In the genomic region with DNA sequence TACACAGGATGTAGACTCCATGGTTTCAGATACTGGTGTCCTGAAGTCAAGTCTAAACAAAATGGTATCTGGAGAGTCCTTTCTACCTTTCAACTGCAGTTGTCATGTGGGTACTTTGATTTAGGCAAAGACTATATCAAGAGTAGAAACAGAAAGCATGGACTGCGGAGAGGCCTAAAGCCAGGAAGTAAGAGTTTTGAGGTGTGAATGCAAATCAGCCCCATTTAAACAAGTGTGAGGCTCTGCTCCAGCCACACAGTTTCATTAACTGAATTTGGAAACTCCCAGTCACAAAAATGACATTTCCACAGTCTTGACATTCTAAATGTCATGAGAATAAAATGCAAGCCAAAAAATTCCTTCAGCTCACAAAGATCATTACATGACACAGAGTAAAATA, we compare ENCODE assay signal across 13 cellular contexts.
A peak's percentile ranks its signal among the peaks of the same experiment; 100 is the strongest.
DNase-seq lines count a peak whose midpoint lies in the region; ATAC-seq and TF ChIP-seq lines count a peak whose summit lies in the region.
"Had no signal": no experiment of that assay in that cellular context is flagged by ENCODE, and none has a peak within 500 bp of the region (broad histone marks: within the 10 kb centered on the region; RNA-seq: fewer than 3 reads in every experiment).

No MANE protein-coding gene starts in this region.

- peak overlapping the region; percentile 40; the same call in 1 of the 2 replicates for H3K4me2 ChIP-seq in MM.1S (ENCODE audit: low read depth, low read length)
- H3K4me2 ChIP-seq: BLaER1 had no signal

- H3K27ac ChIP-seq in MM.1S (ENCODE audit: low read length) = peak overlapping the region; percentile 28; the same call in 1 of the 2 replicates
- no peak overlapping the region for H3K27ac ChIP-seq in spleen
- H3K27ac ChIP-seq in brain microvascular endothelial cell = no peak overlapping the region
- H3K27ac ChIP-seq: BLaER1, colonic mucosa, upper lobe of right lung had no signal

- H3K9me2 ChIP-seq in MM.1S (replicated peaks; ENCODE audit: insufficient read depth, low read length) = no peaks in the 10 kb centered on the region

- no peak overlapping the region for H3K9ac ChIP-seq in MM.1S (ENCODE audit: low read length)
- H3K9ac ChIP-seq: BLaER1 had no signal

- H3K4me3 ChIP-seq in MM.1S (ENCODE audit: low read length) = no peak overlapping the region
- no peak overlapping the region for H3K4me3 ChIP-seq in spleen
- no peak overlapping the region for H3K4me3 ChIP-seq in brain microvascular endothelial cell (ENCODE audit: low read depth, low read length)
- H3K4me3 ChIP-seq: BLaER1, colonic mucosa, upper lobe of right lung had no signal

- WGBS in spleen, 5 donors = 53 to 75% (median 57%) methylated on average over 1 of the region's 1 CpG

- no peaks in the 10 kb centered on the region for H3K79me2 ChIP-seq in MM.1S (ENCODE audit: low read length)

- H4K20me1 ChIP-seq in MM.1S (ENCODE audit: insufficient read depth, low read length) = no peaks in the 10 kb centered on the region
- H4K20me1 ChIP-seq: BLaER1 had no signal

- no peak for TF ChIP-seq POLR2A in spleen (IDR thresholded peaks at IDR 0.05)

- no peaks in the 10 kb centered on the region for H3K9me3 ChIP-seq in MM.1S (replicated peaks; ENCODE audit: insufficient read depth, low read length)
- no peaks in the 10 kb centered on the region for H3K9me3 ChIP-seq in spleen
- H3K9me3 ChIP-seq: BLaER1, colonic mucosa, upper lobe of right lung had no signal

- intact Hi-C loops in spleen (cut with DNase I; ENCODE audit: low total_unique reads) = no loop called here

- POLR2A ChIA-PET in GM10248 (lab: Yijun Ruan, JAX) = no interaction called here

- 0 out of 2 replicates have a peak, but pooled peaks cover 10% of the 10 kb centered on the region for H3F3A ChIP-seq in MM.1S (ENCODE audit: insufficient read depth, low read length)

- in situ Hi-C loops in brain microvascular endothelial cell (cut with HindIII; ENCODE audit: low pct_ligation_motif_present, low sequenced_read_pairs) = no loop called here

- TF ChIP-seq CTCF in GM10248 (IDR thresholded peaks at IDR 0.05; ENCODE audit: control extremely low read depth, extremely low read depth, low read depth, missing control alignments) = no peak
- TF ChIP-seq CTCF in MM.1S (IDR thresholded peaks at IDR 0.05; ENCODE audit: low read length) = no peak
- no peak for TF ChIP-seq CTCF in spleen (IDR thresholded peaks at IDR 0.05 in 8 of 11, conservative IDR thresholded peaks at IDR 0.05 in 3 of 11)
- TF ChIP-seq CTCF in brain microvascular endothelial cell (IDR thresholded peaks at IDR 0.05; ENCODE audit: low read depth, low read length, missing control alignments) = no peak

- H3K27me3 ChIP-seq in MM.1S (replicated peaks; ENCODE audit: insufficient read depth, low read length) (no peaks in the 10 kb centered on the region), spleen (replicated peaks in 1 of 7) (no peaks in the 10 kb centered on the region), brain microvascular endothelial cell (replicated peaks) (no peaks in the 10 kb centered on the region)
- H3K27me3 ChIP-seq: colonic mucosa, upper lobe of right lung had no signal

- CTCF ChIA-PET in GM10248 (lab: Yijun Ruan, JAX) = no interaction called here

- ATAC-seq in GM19328 (IDR thresholded peaks at IDR 0.05; ENCODE audit: unreplicated experiment) = peak; percentile 97
- ATAC-seq in HG02884 (IDR thresholded peaks at IDR 0.05; ENCODE audit: unreplicated experiment) = peak; percentile 99
- ATAC-seq: upper lobe of right lung had no signal

- DNase-seq in GM10248 (ENCODE audit: extremely low spot score) (peak; percentile 19), MM.1S (peak; percentile 85), NCI-H2107 treated with DMSO at 0.1 percent for 48 hours (lab: John Stamatoyannopoulos, UW; ENCODE audit: unreplicated experiment) (no peak), spleen (no peak), T-helper 9 cell (no peak), brain microvascular endothelial cell (no peak)
- DNase-seq: activated T-cell treated with anti-CD3 and anti-CD28 coated beads for 4 hours, colonic mucosa, NCI-H1048, upper lobe of right lung had no signal

- peaks cover 29% of the 10 kb centered on the region for H3K4me1 ChIP-seq in MM.1S (ENCODE audit: low read length)
- no peaks in the 10 kb centered on the region for H3K4me1 ChIP-seq in spleen
- H3K4me1 ChIP-seq: BLaER1, colonic mucosa, upper lobe of right lung had no signal

- H3K36me3 ChIP-seq in MM.1S (replicated peaks; ENCODE audit: insufficient read depth, low read length) = no peaks in the 10 kb centered on the region
- H3K36me3 ChIP-seq in spleen = peaks cover 0 to 49% (median 0%) of the 10 kb centered on the region in 6 donors
- H3K36me3 ChIP-seq in brain microvascular endothelial cell (replicated peaks) = no peaks in the 10 kb centered on the region
- H3K36me3 ChIP-seq: colonic mucosa, upper lobe of right lung had no signal

- no peak overlapping the region for H2AFZ ChIP-seq in MM.1S (ENCODE audit: low read length)

Comparison
In these comparisons a context has a peak if more than half of its experiments do, and no peak if none do; other contexts are left out.
1. DNase-seq: peak in GM10248 (single experiment) and MM.1S (single experiment); none in NCI-H2107 treated with DMSO at 0.1 percent for 48 hours (single experiment), spleen (single experiment), T-helper 9 cell (single experiment) and brain microvascular endothelial cell (single experiment).